Comparison of ENCODE assay signal across 8 cellular contexts in the genomic region with DNA sequence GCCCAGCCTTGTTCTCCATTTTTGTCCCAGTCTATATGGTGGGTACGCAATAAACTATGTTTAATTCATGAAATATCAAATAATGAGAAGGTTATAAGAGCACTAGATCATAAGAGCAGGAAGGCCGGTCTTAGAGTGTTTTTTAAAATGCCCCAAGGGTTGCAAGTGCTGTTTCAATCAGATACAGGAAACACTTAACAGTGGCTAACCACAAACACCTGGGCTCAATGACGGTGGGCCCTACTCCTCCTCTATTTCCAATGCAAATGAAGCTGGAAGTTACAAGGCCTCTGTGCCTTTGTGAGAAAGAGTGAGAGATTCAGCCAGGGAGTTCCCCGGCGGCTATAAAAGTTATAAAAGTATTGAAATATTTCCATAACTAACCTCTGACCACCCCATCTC. TPM values are rescaled to one million over a fixed set of nuclear protein-coding genes. Genes with fewer than 3 reads are reported as not detected.
A peak's percentile ranks its signal among the peaks of the same experiment; 100 is the strongest.
DNase-seq lines count a peak whose midpoint lies in the region; ATAC-seq and TF ChIP-seq lines count a peak whose summit lies in the region.

No MANE protein-coding gene starts in this region.

- H3K4me3 ChIP-seq in BLaER1 treated with 17β-estradiol and CSF1 and Interleukin-3, amounts not matched to agents 10 nM and 100 nM: peak overlapping the region in 1 of 10 experiments; percentile 8; a peak in 2 of 20 replicates
- H3K4me3 ChIP-seq in suprapubic skin (no peak overlapping the region), psoas muscle (no peak overlapping the region)

- peak; percentile 97 for ATAC-seq in GM19455 (IDR thresholded peaks at IDR 0.05; ENCODE audit: unreplicated experiment)
- ATAC-seq in HG03469 (IDR thresholded peaks at IDR 0.05; ENCODE audit: unreplicated experiment): peak; percentile 96
- no peak for ATAC-seq in psoas muscle

- H3K4me1 Mint-ChIP-seq in type B pancreatic cell (ENCODE audit: unreplicated experiment): peaks cover 7% of the 10 kb centered on the region

- H3K9me3 ChIP-seq in BLaER1 treated with 17β-estradiol and CSF1 and Interleukin-3, amounts not matched to agents 10 nM and 100 nM (replicated peaks in 1 of 11): peaks cover 38 to 49% (median 44%) of the 10 kb centered on the region in 11 experiments
- H3K9me3 ChIP-seq in suprapubic skin (no peaks in the 10 kb centered on the region), psoas muscle (no peaks in the 10 kb centered on the region)

- H3K4me2 ChIP-seq in BLaER1 treated with 17β-estradiol and CSF1 and Interleukin-3, amounts not matched to agents 10 nM and 100 nM: peak overlapping the region; percentile 27 to 78 (median 68)

- DNase-seq in activated CD4-positive, alpha-beta T cell treated with anti-CD3 and anti-CD28 coated beads for 4 hours: peak; percentile 40 to 46
- DNase-seq in iPS-NIHi7 (ENCODE audit: extremely low spot score): peak; percentile 67
- DNase-seq in type B pancreatic cell (ENCODE audit: extremely low spot score, unreplicated experiment): no peak
- no peak for DNase-seq in suprapubic skin (ENCODE audit: low spot score in 2 of 2)
- no peak for DNase-seq in psoas muscle

- H4K20me1 ChIP-seq in BLaER1 treated with 17β-estradiol and CSF1 and Interleukin-3, amounts not matched to agents 10 nM and 100 nM: no peaks in the 10 kb centered on the region

- TF ChIP-seq EP300 in suprapubic skin (IDR thresholded peaks at IDR 0.05): no peak

- TF ChIP-seq POLR2A in suprapubic skin (IDR thresholded peaks at IDR 0.05): no peak

- peak overlapping the region; percentile 48 for H3K27ac Mint-ChIP-seq in type B pancreatic cell

- H3K9ac ChIP-seq in BLaER1 treated with 17β-estradiol and CSF1 and Interleukin-3, amounts not matched to agents 10 nM and 100 nM: peak overlapping the region in 10 of 11 experiments; percentile 11 to 70 (median 44); a peak in 11 of 22 replicates

- peaks cover 0 to 8% (median 0%) of the 10 kb centered on the region in 11 experiments; a peak in 2 of 22 replicates for H3K36me3 ChIP-seq in BLaER1 treated with 17β-estradiol and CSF1 and Interleukin-3, amounts not matched to agents 10 nM and 100 nM
- H3K36me3 ChIP-seq in suprapubic skin: no peaks in the 10 kb centered on the region
- H3K36me3 ChIP-seq in psoas muscle (ENCODE audit: insufficient read depth in 1 of 2, low read depth in 1 of 2): no peaks in the 10 kb centered on the region

- H3K27me3 ChIP-seq in BLaER1 treated with 17β-estradiol and CSF1 and Interleukin-3, amounts not matched to agents 10 nM and 100 nM: no peaks in the 10 kb centered on the region
- H3K27me3 ChIP-seq in suprapubic skin: no peaks in the 10 kb centered on the region
- no peaks in the 10 kb centered on the region for H3K27me3 ChIP-seq in psoas muscle (ENCODE audit: insufficient read depth in 3 of 3, low read length in 2 of 3)

- intact Hi-C loops in psoas muscle (cut with DNase I): loop anchor here in 1 of 2 donors (10.0 kb wide), 1 partner anchor 235 kb away; no protein-coding TSS in a partner anchor

- no peaks in the 10 kb centered on the region for H3K36me3 Mint-ChIP-seq in type B pancreatic cell

- peaks cover 17 to 36% (median 27%) of the 10 kb centered on the region in 10 experiments for H3K4me1 ChIP-seq in BLaER1 treated with 17β-estradiol and CSF1 and Interleukin-3, amounts not matched to agents 10 nM and 100 nM
- H3K4me1 ChIP-seq in suprapubic skin (no peaks in the 10 kb centered on the region), psoas muscle (no peaks in the 10 kb centered on the region)

- no peaks in the 10 kb centered on the region for H3K27me3 Mint-ChIP-seq in type B pancreatic cell

- no peak for TF ChIP-seq CTCF in type B pancreatic cell (conservative IDR thresholded peaks at IDR 0.05)
- no peak for TF ChIP-seq CTCF in suprapubic skin (IDR thresholded peaks at IDR 0.05)
- TF ChIP-seq CTCF in psoas muscle (IDR thresholded peaks at IDR 0.05): no peak

- H3K27ac ChIP-seq in BLaER1 treated with 17β-estradiol and CSF1 and Interleukin-3, amounts not matched to agents 10 nM and 100 nM: peak overlapping the region in 8 of 11 experiments; percentile 21 to 75 (median 64); a peak in 15 of 22 replicates
- H3K27ac ChIP-seq in suprapubic skin (no peak overlapping the region), psoas muscle (no peak overlapping the region)

- 57% methylated on average over 5 of the region's 5 CpGs for WGBS in suprapubic skin
- 64 to 65% (median 65%) methylated on average over 5 of the region's 5 CpGs for WGBS in psoas muscle, 3 donors

- no peak overlapping the region for H3K4me3 Mint-ChIP-seq in type B pancreatic cell

- H3K9me3 Mint-ChIP-seq in type B pancreatic cell: peaks cover 5% of the 10 kb centered on the region

RNA-seq across cellular contexts. Expression of a gene that starts 18.9 kb away (rescaled TPM):
- total RNA-seq in type B pancreatic cell (ENCODE audit: low replicate concordance) (54.7 and 58.4 TPM in 2 replicates), suprapubic skin (10 to 100 TPM; 31.9 to 85.8 (median 44.1) TPM), psoas muscle (10 to 100 TPM; 32.7 to 38.9 (median 34.9) TPM)
- 10 to 100 TPM; 11.2 to 18.5 (median 13.9) TPM for polyA plus RNA-seq in psoas muscle

RNA-seq across cellular contexts. Expression of a gene that starts 28.1 kb away (rescaled TPM):
- total RNA-seq in type B pancreatic cell (ENCODE audit: low replicate concordance) (36.0 and 52.6 TPM in 2 replicates), suprapubic skin (10 to 100 TPM in 3 of 4 donors, 1 to 10 TPM in 1; 9.5 to 16.5 (median 12.2) TPM), psoas muscle (10 to 100 TPM; 33.6 to 49.8 (median 48.4) TPM)
- polyA plus RNA-seq in psoas muscle: 10 to 100 TPM; 22.2 to 63.0 (median 48.0) TPM

RNA-seq across cellular contexts. Expression of a gene that starts 55.9 kb away (rescaled TPM):
- 20.1 and 21.9 TPM in 2 replicates for total RNA-seq in type B pancreatic cell (ENCODE audit: low replicate concordance)
- 10 to 100 TPM; 13.9 to 18.9 (median 16.1) TPM for total RNA-seq in suprapubic skin
- total RNA-seq in psoas muscle: 10 to 100 TPM in 3 of 4 donors, 1 to 10 TPM in 1; 6.7 to 14.7 (median 12.4) TPM
- polyA plus RNA-seq in psoas muscle: 10 to 100 TPM in 1 of 3 donors, 1 to 10 TPM in 2; 6.2 to 14.8 (median 8.3) TPM

Comparison
In these comparisons a context has a peak if more than half of its experiments do, and no peak if none do; other contexts are left out.
1. H3K27ac ChIP-seq: peak in BLaER1 treated with 17β-estradiol and CSF1 and Interleukin-3, amounts not matched to agents 10 nM and 100 nM (8 of 11); none in suprapubic skin (single experiment) and psoas muscle (single experiment).
2. ATAC-seq: peak in GM19455 (single experiment) and HG03469 (single experiment); none in psoas muscle (0 of 4).
3. DNase-seq: peak in activated CD4-positive, alpha-beta T cell treated with anti-CD3 and anti-CD28 coated beads for 4 hours (2 of 2) and iPS-NIHi7 (single experiment); none in type B pancreatic cell (single experiment), suprapubic skin (0 of 2) and psoas muscle (0 of 2).